Comparison of ENCODE assay signal across 14 cellular contexts in genomic region chr5:1312206-1312605, GRCh38. TPM values are rescaled to one million over a fixed set of nuclear protein-coding genes. Genes with fewer than 3 reads are reported as not detected.
DNase-seq lines count a peak whose midpoint lies in the region; ATAC-seq, FAIRE-seq and TF ChIP-seq lines count a peak whose summit lies in the region.
"Had no signal": no experiment of that assay in that cellular context is flagged by ENCODE, and none has a peak within 500 bp of the region (broad histone marks: within the 10 kb centered on the region; RNA-seq: fewer than 3 reads in every experiment).

No MANE protein-coding gene starts in this region.

- H3K9me3 Mint-ChIP-seq in nephron progenitor cell: peaks cover 16% of the 10 kb centered on the region

- peaks cover 18% of the 10 kb centered on the region for H3K27me3 Mint-ChIP-seq in nephron progenitor cell (ENCODE audit: low read depth, poor library complexity)

- TF ChIP-seq CTCF in nephron progenitor cell (IDR thresholded peaks at IDR 0.05): no peak

- no peak overlapping the region for H3K4me3 Mint-ChIP-seq in nephron progenitor cell

- peaks cover 22% of the 10 kb centered on the region for H3K4me1 Mint-ChIP-seq in nephron progenitor cell

- ATAC-seq in HG02759 (IDR thresholded peaks at IDR 0.05; ENCODE audit: unreplicated experiment) (no peak), GM21786 (IDR thresholded peaks at IDR 0.05; ENCODE audit: unreplicated experiment) (no peak)
- ATAC-seq: left ventricle myocardium superior had no signal

- DNase-seq in GM12892 (ENCODE audit: insufficient read length): peak; percentile 0
- peak; percentile 70 for DNase-seq in SW480 (ENCODE audit: low spot score)
- DNase-seq in activated gamma-delta T cell treated with Interleukin-2 at 50 U/mL for 16 hours: peak; percentile 60
- peak; percentile 0 for DNase-seq in nephron progenitor cell
- no peak for DNase-seq in A172 (ENCODE audit: low spot score)
- DNase-seq: Caco-2, erythroblast, left ventricle myocardium superior, testis had no signal

- H3K27ac Mint-ChIP-seq in nephron progenitor cell: no peak overlapping the region
- H3K27ac Mint-ChIP-seq: activated T-cell treated with anti-CD3 and anti-CD28 coated beads, Interleukin-2, amount 50 U/mL, for 72 hours had no signal

- TF ChIP-seq POLR2A in GM12892 (IDR thresholded peaks at IDR 0.05; ENCODE audit: low read depth, low read length): no peak

- peaks cover 5% of the 10 kb centered on the region for H3K36me3 Mint-ChIP-seq in nephron progenitor cell (ENCODE audit: low read depth)

- FAIRE-seq in GM12892 (lab: Jason Lieb, UNC): no peak
- FAIRE-seq: bronchial epithelial cell had no signal

RNA-seq across cellular contexts. Expression of gene TERT, which starts 17.3 kb away (rescaled TPM):
- 0.15 TPM for polyA plus RNA-seq in GM12892 (2012; ENCODE audit: missing spikeins)
- 0.95 and 5.2 TPM in 2 replicates for total RNA-seq in A172 (2014; rRNA removed; shearing (Covaris generic))
- total RNA-seq: bronchial epithelial cell, left ventricle myocardium superior, skeletal muscle tissue had no signal

RNA-seq across cellular contexts. Expression of gene CLPTM1L, which starts 32.7 kb away (rescaled TPM):
- polyA plus RNA-seq in GM12892 (2012; ENCODE audit: missing spikeins): 44.0 TPM
- total RNA-seq in A172 (2014; rRNA removed; shearing (Covaris generic)): 271 and 287 TPM in 2 replicates
